ENCODE assay signal across 8 cellular contexts in the genomic region with DNA sequence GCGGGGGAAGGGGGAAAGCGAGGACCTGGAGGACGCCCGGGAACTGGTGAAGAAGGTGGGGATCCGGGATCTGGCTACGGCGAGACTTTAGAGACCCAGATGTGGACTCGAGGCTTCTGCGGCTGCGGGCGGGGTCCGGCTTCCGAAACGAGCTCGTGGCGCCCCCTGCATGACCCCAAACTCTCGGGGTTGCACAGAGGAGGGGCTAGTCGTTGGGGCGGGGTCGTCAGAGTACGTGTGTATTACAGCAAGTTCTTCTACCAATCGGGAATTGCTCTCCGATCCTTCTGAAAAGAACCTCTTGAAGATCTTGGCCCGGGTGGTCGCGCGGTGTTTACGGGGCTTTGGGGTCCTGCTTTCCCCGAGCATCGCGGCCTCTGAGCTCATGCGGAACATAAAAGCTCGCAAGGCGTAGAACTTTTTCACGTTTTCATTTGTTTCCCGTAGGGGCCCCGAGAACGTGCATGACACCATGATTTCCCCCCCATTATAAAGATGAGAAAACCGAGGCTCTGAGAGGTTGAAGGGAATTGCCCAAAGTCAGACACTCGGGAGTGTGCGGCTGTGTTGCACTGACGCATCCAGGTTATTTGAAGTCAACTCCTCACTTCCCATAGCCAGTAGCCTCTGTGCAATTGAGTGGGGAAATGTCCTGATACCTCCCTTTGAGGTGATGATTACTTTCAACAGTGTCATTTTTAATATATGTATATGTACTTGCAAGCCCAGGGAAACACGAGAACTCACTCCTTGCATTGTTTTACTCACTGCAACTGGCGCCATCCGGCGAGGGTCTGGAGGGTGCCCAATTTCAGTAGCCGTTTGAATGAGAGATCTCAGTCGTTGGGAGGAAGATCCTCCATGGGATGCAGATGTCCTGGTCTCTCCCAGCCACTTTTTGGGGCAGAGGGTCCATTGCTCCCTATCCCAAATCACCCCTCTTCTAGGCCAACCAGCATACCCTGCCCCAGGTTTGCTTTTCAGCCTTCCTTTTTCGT. TPM values are rescaled to one million over a fixed set of nuclear protein-coding genes. Genes with fewer than 3 reads are reported as not detected.
DNase-seq lines count a peak whose midpoint lies in the region; ATAC-seq, FAIRE-seq and TF ChIP-seq lines count a peak whose summit lies in the region.

A gene (minus strand): TSS at position 149 of the 998 bp plus-strand sequence. CDS start 512 bp downstream, outside the sequence.

- no peak for ATAC-seq in A549
- ATAC-seq in GM18858 (IDR thresholded peaks at IDR 0.05; ENCODE audit: unreplicated experiment) = peak; percentile 3
- peak; percentile 3 for ATAC-seq in HG03108 (IDR thresholded peaks at IDR 0.05; ENCODE audit: unreplicated experiment)

- POLR2A ChIA-PET in A549 (lab: Yijun Ruan, JAX) = no interaction called here

- H3K27ac ChIP-seq in A549 (no peak within 1 kb of the TSS), muscle layer of duodenum (ENCODE audit: low read length) (no peak within 1 kb of the TSS)

- no peak for TF ChIP-seq CTCF in A549 (IDR thresholded peaks at IDR 0.05)

- DNase-seq in A549 (ENCODE audit: low read depth in 1 of 2, low spot score in 1 of 2) (peak in 1 of 2 experiments; percentile 6), NCI-H69 (lab: John Stamatoyannopoulos, UW) (no peak), nucleus accumbens (lab: John Stamatoyannopoulos, UW) (no peak)
- DNase-seq in stimulated activated CD4-positive, alpha-beta T cell treated with anti-CD3 and anti-CD28 coated beads, Interleukin-1b, Interleukin-23, amount 100 ng/mL, for 48 hours = no peak

- CTCF ChIA-PET in A549 (lab: Yijun Ruan, JAX) = no interaction called here

- peaks cover 19% of the 10 kb centered on the region for H3K27me3 ChIP-seq in muscle layer of duodenum (ENCODE audit: low read depth, low read length)

- H3K4me1 Mint-ChIP-seq in activated naive CD8-positive, alpha-beta T cell (ENCODE audit: low read depth) = peaks cover 18% of the 10 kb centered on the region

- 44% methylated on average over 45 of the region's 49 CpGs for WGBS in A549 (ENCODE audit: missing lambda C conversion rate)

- H3K4me2 ChIP-seq in A549 = peak within 1 kb of the TSS; percentile 72

- H3K4me3 ChIP-seq in A549 (peak within 1 kb of the TSS; percentile 42), muscle layer of duodenum (ENCODE audit: low read depth in 1 of 2, low read length in 2 of 2) (peak within 1 kb of the TSS; percentile 48 to 70)

- H3K9me3 ChIP-seq in A549 = no peaks in the 10 kb centered on the region
- H3K9me3 ChIP-seq in muscle layer of duodenum (ENCODE audit: control insufficient read depth in 1 of 2, low read length in 2 of 2) = no peaks in the 10 kb centered on the region

- H3K36me3 ChIP-seq in muscle layer of duodenum (ENCODE audit: control insufficient read depth in 1 of 2, insufficient read depth in 2 of 2, low read length in 2 of 2) = no peaks in the 10 kb centered on the region

- no peak for TF ChIP-seq RAD21 in A549 (conservative IDR thresholded peaks at IDR 0.05 in 1 of 2, IDR thresholded peaks at IDR 0.05 in 1 of 2)

- H3K36me3 Mint-ChIP-seq in activated naive CD8-positive, alpha-beta T cell = no peaks in the 10 kb centered on the region

- TF ChIP-seq POLR2A in A549 (IDR thresholded peaks at IDR 0.05; ENCODE audit: low read length) = no peak

- no peaks in the 10 kb centered on the region for H3K9me3 Mint-ChIP-seq in activated naive CD8-positive, alpha-beta T cell (ENCODE audit: low read depth)

- no peak within 1 kb of the TSS for H3K27ac Mint-ChIP-seq in activated naive CD8-positive, alpha-beta T cell

- H3K27me3 Mint-ChIP-seq in activated naive CD8-positive, alpha-beta T cell = peaks cover 44% of the 10 kb centered on the region

- no peak for FAIRE-seq in A549 (lab: Jason Lieb, UNC)

- H3K4me1 ChIP-seq in A549 = no peaks in the 10 kb centered on the region
- peaks cover 0 to 20% of the 10 kb centered on the region in 2 donors for H3K4me1 ChIP-seq in muscle layer of duodenum (ENCODE audit: control insufficient read depth in 1 of 2, insufficient read depth in 2 of 2, low read length in 2 of 2)

- TF ChIP-seq EP300 in A549 (IDR thresholded peaks at IDR 0.05) = no peak

- peak within 1 kb of the TSS; percentile 80 for H3K4me3 Mint-ChIP-seq in activated naive CD8-positive, alpha-beta T cell

TF ChIP-seq in A549, 52 proteins besides CTCF, POLR2A, EP300 and RAD21:
- TF ChIP-seq GATA3 (IDR thresholded peaks at IDR 0.05; ENCODE audit: borderline replicate concordance) (no peak), HEYL (CRISPR knock-in tag; IDR thresholded peaks at IDR 0.05) (no peak), TP53 (CRISPR knock-in tag; IDR thresholded peaks at IDR 0.05) (no peak), EHF (CRISPR knock-in tag; IDR thresholded peaks at IDR 0.05) (no peak), RFX5 (IDR thresholded peaks at IDR 0.05) (no peak), FOXS1 (CRISPR knock-in tag; IDR thresholded peaks at IDR 0.05) (no peak), HOXB5 (CRISPR knock-in tag; IDR thresholded peaks at IDR 0.05) (no peak), RCOR1 (IDR thresholded peaks at IDR 0.05; ENCODE audit: low read depth, low read length) (no peak), CBX2 (IDR thresholded peaks at IDR 0.05; ENCODE audit: borderline replicate concordance, low read depth) (no peak), ZSCAN20 (CRISPR knock-in tag; IDR thresholded peaks at IDR 0.05) (no peak), ZNF302 (CRISPR knock-in tag; IDR thresholded peaks at IDR 0.05) (no peak), MYC (IDR thresholded peaks at IDR 0.05; ENCODE audit: borderline replicate concordance, low read length) (no peak), HOXA7 (CRISPR knock-in tag; IDR thresholded peaks at IDR 0.05) (no peak), MAFK (IDR thresholded peaks at IDR 0.05; ENCODE audit: partially characterized antibody) (no peak), TFCP2L1 (CRISPR knock-in tag; IDR thresholded peaks at IDR 0.05) (no peak)
- TF ChIP-seq, protein P1, sequence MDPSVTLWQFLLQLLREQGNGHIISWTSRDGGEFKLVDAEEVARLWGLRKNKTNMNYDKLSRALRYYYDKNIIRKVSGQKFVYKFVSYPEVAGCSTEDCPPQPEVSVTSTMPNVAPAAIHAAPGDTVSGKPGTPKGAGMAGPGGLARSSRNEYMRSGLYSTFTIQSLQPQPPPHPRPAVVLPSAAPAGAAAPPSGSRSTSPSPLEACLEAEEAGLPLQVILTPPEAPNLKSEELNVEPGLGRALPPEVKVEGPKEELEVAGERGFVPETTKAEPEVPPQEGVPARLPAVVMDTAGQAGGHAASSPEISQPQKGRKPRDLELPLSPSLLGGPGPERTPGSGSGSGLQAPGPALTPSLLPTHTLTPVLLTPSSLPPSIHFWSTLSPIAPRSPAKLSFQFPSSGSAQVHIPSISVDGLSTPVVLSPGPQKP (IDR thresholded peaks at IDR 0.05; ENCODE audit: low read depth, low read length) = no peak
- TF ChIP-seq, protein P2, sequence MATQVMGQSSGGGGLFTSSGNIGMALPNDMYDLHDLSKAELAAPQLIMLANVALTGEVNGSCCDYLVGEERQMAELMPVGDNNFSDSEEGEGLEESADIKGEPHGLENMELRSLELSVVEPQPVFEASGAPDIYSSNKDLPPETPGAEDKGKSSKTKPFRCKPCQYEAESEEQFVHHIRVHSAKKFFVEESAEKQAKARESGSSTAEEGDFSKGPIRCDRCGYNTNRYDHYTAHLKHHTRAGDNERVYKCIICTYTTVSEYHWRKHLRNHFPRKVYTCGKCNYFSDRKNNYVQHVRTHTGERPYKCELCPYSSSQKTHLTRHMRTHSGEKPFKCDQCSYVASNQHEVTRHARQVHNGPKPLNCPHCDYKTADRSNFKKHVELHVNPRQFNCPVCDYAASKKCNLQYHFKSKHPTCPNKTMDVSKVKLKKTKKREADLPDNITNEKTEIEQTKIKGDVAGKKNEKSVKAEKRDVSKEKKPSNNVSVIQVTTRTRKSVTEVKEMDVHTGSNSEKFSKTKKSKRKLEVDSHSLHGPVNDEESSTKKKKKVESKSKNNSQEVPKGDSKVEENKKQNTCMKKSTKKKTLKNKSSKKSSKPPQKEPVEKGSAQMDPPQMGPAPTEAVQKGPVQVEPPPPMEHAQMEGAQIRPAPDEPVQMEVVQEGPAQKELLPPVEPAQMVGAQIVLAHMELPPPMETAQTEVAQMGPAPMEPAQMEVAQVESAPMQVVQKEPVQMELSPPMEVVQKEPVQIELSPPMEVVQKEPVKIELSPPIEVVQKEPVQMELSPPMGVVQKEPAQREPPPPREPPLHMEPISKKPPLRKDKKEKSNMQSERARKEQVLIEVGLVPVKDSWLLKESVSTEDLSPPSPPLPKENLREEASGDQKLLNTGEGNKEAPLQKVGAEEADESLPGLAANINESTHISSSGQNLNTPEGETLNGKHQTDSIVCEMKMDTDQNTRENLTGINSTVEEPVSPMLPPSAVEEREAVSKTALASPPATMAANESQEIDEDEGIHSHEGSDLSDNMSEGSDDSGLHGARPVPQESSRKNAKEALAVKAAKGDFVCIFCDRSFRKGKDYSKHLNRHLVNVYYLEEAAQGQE (IDR thresholded peaks at IDR 0.05) = no peak
- TF ChIP-seq, protein P3, sequence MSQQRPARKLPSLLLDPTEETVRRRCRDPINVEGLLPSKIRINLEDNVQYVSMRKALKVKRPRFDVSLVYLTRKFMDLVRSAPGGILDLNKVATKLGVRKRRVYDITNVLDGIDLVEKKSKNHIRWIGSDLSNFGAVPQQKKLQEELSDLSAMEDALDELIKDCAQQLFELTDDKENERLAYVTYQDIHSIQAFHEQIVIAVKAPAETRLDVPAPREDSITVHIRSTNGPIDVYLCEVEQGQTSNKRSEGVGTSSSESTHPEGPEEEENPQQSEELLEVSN (IDR thresholded peaks at IDR 0.05; ENCODE audit: borderline replicate concordance, low read depth) = no peak

RNA-seq across cellular contexts. Expression of the gene that starts here (rescaled TPM):
- polyA plus RNA-seq in A549 (2011; rRNA removed) (not detected in 2 replicates), A549 (2017; fragmentation: RNase III; extraction: RNeasy Plus Mini Kit Qiagen cat#74134 plus additional on column Dnase treatment) (not detected in 3 replicates)
- not detected in 2 replicates for polyA plus RNA-seq in A549 (2012; cell fraction: cytosol; rRNA removed)
- not detected in 2 replicates for polyA plus RNA-seq in A549 (2012; cell fraction: nucleus; rRNA removed)
- not detected in 2 replicates for polyA minus RNA-seq in A549 (2011; rRNA and poly(A)+ RNA removed)

Comparison
In these comparisons a context has a peak if more than half of its experiments do, and no peak if none do; other contexts are left out.
1. ATAC-seq: peak in GM18858 (single experiment) and HG03108 (single experiment); none in A549 (0 of 2).